In genomic region chr16:426115-426905, GRCh38 we compare ENCODE assay signal across 6 cellular contexts. TPM values are rescaled to one million over a fixed set of nuclear protein-coding genes. Genes with fewer than 3 reads are reported as not detected.
A peak's percentile ranks its signal among the peaks of the same experiment; 100 is the strongest.
DNase-seq lines count a peak whose midpoint lies in the region; ATAC-seq and TF ChIP-seq lines count a peak whose summit lies in the region.

No MANE protein-coding gene starts in this region.

- peak; percentile 21 for DNase-seq in activated CD4-positive, alpha-beta T cell treated with anti-CD3 and anti-CD28 coated beads for 48 hours
- no peak for DNase-seq in activated CD4-positive, alpha-beta T cell treated with anti-CD3 and anti-CD28 coated beads, Interleukin-2, amount 50 U/mL, for 4 hours
- no peak for DNase-seq in activated CD8-positive, alpha-beta memory T cell treated with anti-CD3 and anti-CD28 coated beads, Interleukin-2, amount 10 ng/mL, durations not matched to agents 7 days and 5 days
- DNase-seq in lower leg skin (ENCODE audit: low spot score in 2 of 2) = peak in 1 of 2 donors; percentile 90
- no peak for DNase-seq in NCI-H2227 (lab: John Stamatoyannopoulos, UW; ENCODE audit: unreplicated experiment)
- no peak for DNase-seq in SHP77 treated with DMSO at 0.1 percent for 48 hours (lab: John Stamatoyannopoulos, UW)

- peaks cover 11% of the 10 kb centered on the region for H3K27me3 Mint-ChIP-seq in activated CD8-positive, alpha-beta memory T cell treated with anti-CD3 and anti-CD28 coated beads, Interleukin-2, amount 10 ng/mL, durations not matched to agents 7 days and 5 days

- H3K36me3 Mint-ChIP-seq in activated CD8-positive, alpha-beta memory T cell treated with anti-CD3 and anti-CD28 coated beads, Interleukin-2, amount 10 ng/mL, durations not matched to agents 7 days and 5 days = peaks cover 11% of the 10 kb centered on the region

- WGBS in lower leg skin, 2 donors = 0 to 5% methylated on average over 3 to 29 of the region's 97 CpGs

- no peak for TF ChIP-seq POLR2A in lower leg skin (IDR thresholded peaks at IDR 0.05)

- peaks cover 27% of the 10 kb centered on the region for H3K4me1 Mint-ChIP-seq in activated CD8-positive, alpha-beta memory T cell treated with anti-CD3 and anti-CD28 coated beads, Interleukin-2, amount 10 ng/mL, durations not matched to agents 7 days and 5 days

- no peak overlapping the region for H3K27ac Mint-ChIP-seq in activated CD8-positive, alpha-beta memory T cell treated with anti-CD3 and anti-CD28 coated beads, Interleukin-2, amount 10 ng/mL, durations not matched to agents 7 days and 5 days

- peak overlapping the region; percentile 72 for H3K4me3 Mint-ChIP-seq in activated CD8-positive, alpha-beta memory T cell treated with anti-CD3 and anti-CD28 coated beads, Interleukin-2, amount 10 ng/mL, durations not matched to agents 7 days and 5 days

- TF ChIP-seq CTCF in lower leg skin (IDR thresholded peaks at IDR 0.05) = no peak

- ATAC-seq in activated CD8-positive, alpha-beta memory T cell treated with anti-CD3 and anti-CD28 coated beads, Interleukin-2, amount 10 ng/mL, durations not matched to agents 7 days and 5 days = peak; percentile 24

- no peaks in the 10 kb centered on the region for H3K9me3 Mint-ChIP-seq in activated CD8-positive, alpha-beta memory T cell treated with anti-CD3 and anti-CD28 coated beads, Interleukin-2, amount 10 ng/mL, durations not matched to agents 7 days and 5 days (ENCODE audit: low read depth)

- intact Hi-C loops in lower leg skin (cut with DNase I; ENCODE audit: low total_unique reads) = no loop called here

- peak overlapping the region; percentile 48 for H3K4me3 ChIP-seq in lower leg skin (ENCODE audit: low read depth, poor library complexity, severe bottlenecking)

- CTCF ChIA-PET in activated CD8-positive, alpha-beta memory T cell treated with anti-CD3 and anti-CD28 coated beads, Interleukin-2, amount 10 ng/mL, durations not matched to agents 7 days and 5 days (lab: Charles Lee) = interaction anchor here (1.1 kb wide), 1 partner anchor 75 kb away, joined by 4 read pairs; no protein-coding TSS in a partner anchor

RNA-seq across cellular contexts. Expression of gene RAB11FIP3, which starts 0.9 kb away (rescaled TPM):
- 10 to 100 TPM; 25.9 to 32.1 TPM for total RNA-seq in activated CD8-positive, alpha-beta memory T cell treated with anti-CD3 and anti-CD28 coated beads, Interleukin-2, amount 10 ng/mL, durations not matched to agents 7 days and 5 days
- total RNA-seq in lower leg skin = 10 to 100 TPM; 22.1 to 66.3 (median 27.7) TPM

RNA-seq across cellular contexts. Expression of gene DECR2, which starts 24.6 kb away (rescaled TPM):
- total RNA-seq in activated CD8-positive, alpha-beta memory T cell treated with anti-CD3 and anti-CD28 coated beads, Interleukin-2, amount 10 ng/mL, durations not matched to agents 7 days and 5 days = 1 to 10 TPM; 5.9 to 6.3 TPM
- 10 to 100 TPM; 14.0 to 21.0 (median 18.8) TPM for total RNA-seq in lower leg skin

RNA-seq across cellular contexts. Expression of gene NME4, which starts 29.3 kb away (rescaled TPM):
- 1 to 10 TPM; 6.7 to 7.0 TPM for total RNA-seq in activated CD8-positive, alpha-beta memory T cell treated with anti-CD3 and anti-CD28 coated beads, Interleukin-2, amount 10 ng/mL, durations not matched to agents 7 days and 5 days
- total RNA-seq in lower leg skin = 10 to 100 TPM; 15.4 to 29.8 (median 19.5) TPM

RNA-seq across cellular contexts. Expression of gene PGAP6, which starts 44.5 kb away (rescaled TPM):
- total RNA-seq in activated CD8-positive, alpha-beta memory T cell treated with anti-CD3 and anti-CD28 coated beads, Interleukin-2, amount 10 ng/mL, durations not matched to agents 7 days and 5 days = 10 to 100 TPM; 46.6 to 50.4 TPM
- total RNA-seq in lower leg skin = 10 to 100 TPM; 13.8 to 30.0 (median 19.4) TPM

RNA-seq across cellular contexts. Expression of gene MRPL28, which starts 56.0 kb away (rescaled TPM):
- 10 to 100 TPM; 89.0 to 90.7 TPM for total RNA-seq in activated CD8-positive, alpha-beta memory T cell treated with anti-CD3 and anti-CD28 coated beads, Interleukin-2, amount 10 ng/mL, durations not matched to agents 7 days and 5 days
- 10 to 100 TPM; 55.1 to 70.8 (median 61.6) TPM for total RNA-seq in lower leg skin
